In genomic region chr14:71070169-71070568, GRCh38 we compare ENCODE assay signal across 23 cellular contexts.
DNase-seq lines count a peak whose midpoint lies in the region; ATAC-seq, FAIRE-seq and TF ChIP-seq lines count a peak whose summit lies in the region.
"Had no signal": no experiment of that assay in that cellular context is flagged by ENCODE, and none has a peak within 500 bp of the region (broad histone marks: within the 10 kb centered on the region; RNA-seq: fewer than 3 reads in every experiment).

No MANE protein-coding gene starts in this region.

- intact Hi-C loops in PC-3 (cut with micrococcal nuclease) = no loop called here
- intact Hi-C loops in endothelial cell of umbilical vein (cut with micrococcal nuclease) = no loop called here

- no peak for TF ChIP-seq POLR2A in endothelial cell of umbilical vein (IDR thresholded peaks at IDR 0.05; ENCODE audit: low read depth, low read length)

- H3K27me3 ChIP-seq in PC-3 (ENCODE audit: low read length) = no peaks in the 10 kb centered on the region
- no peaks in the 10 kb centered on the region for H3K27me3 ChIP-seq in endothelial cell of umbilical vein (ENCODE audit: control insufficient read depth in 2 of 2, insufficient read depth in 2 of 2, low read length in 2 of 2)
- H3K27me3 ChIP-seq: ovary, right lobe of liver had no signal

- no peaks in the 10 kb centered on the region for H3K27me3 Mint-ChIP-seq in osteocyte (ENCODE audit: unreplicated experiment)
- H3K27me3 Mint-ChIP-seq: activated naive CD8-positive, alpha-beta T cell treated with anti-CD3 and anti-CD28 coated beads, Interleukin-2, amount 50 U/mL, for 24 hours; CD4-positive, alpha-beta memory T cell; dendritic cell treated with granulocyte-macrophage colony-stimulating factor and Interleukin-4, amounts not matched to agents 40 ng/mL and 50 ng/mL, for 4 days; naive thymus-derived CD8-positive, alpha-beta T cell; stimulated activated memory B cell treated with anti-CD40 and anti-IgM and Interleukin-4, amounts not matched to agents 10 μg/mL and 1 μg/mL and 100 μg/mL, for 72 hours; T-cell had no signal

- H4K20me1 ChIP-seq in PC-3 (ENCODE audit: low read length) = no peaks in the 10 kb centered on the region
- no peaks in the 10 kb centered on the region for H4K20me1 ChIP-seq in endothelial cell of umbilical vein (replicated peaks; ENCODE audit: control insufficient read depth, extremely low read depth, insufficient read depth, low read length)

- FAIRE-seq in endothelial cell of umbilical vein (lab: Jason Lieb, UNC) = no peak
- FAIRE-seq: TTC549 had no signal

- no peaks in the 10 kb centered on the region for H3K9me2 ChIP-seq in PC-3 (replicated peaks; ENCODE audit: low read length)

- dilution Hi-C loops in endothelial cell of umbilical vein (cut with MboI; ENCODE audit: extremely low pct_ligation_motif_present, low sequenced_read_pairs) = no loop called here

- CTCF ChIA-PET in PC-3 (lab: Charles Lee) = no interaction called here
- CTCF ChIA-PET in endothelial cell of umbilical vein (lab: Charles Lee) = interaction anchor here (0.7 to 1.1 kb wide), 2 partner anchors 20 kb away, joined by 3 read pairs; no protein-coding TSS in a partner anchor

- H3K9me3 ChIP-seq in PC-3 (ENCODE audit: low read length) (no peaks in the 10 kb centered on the region), endothelial cell of umbilical vein (replicated peaks; ENCODE audit: control insufficient read depth, insufficient read depth, low read length) (no peaks in the 10 kb centered on the region)
- H3K9me3 ChIP-seq: ovary, right lobe of liver had no signal

- peaks cover 10% of the 10 kb centered on the region for H3K4me1 Mint-ChIP-seq in osteocyte (ENCODE audit: unreplicated experiment)
- H3K4me1 Mint-ChIP-seq: stimulated activated memory B cell treated with anti-CD40 and anti-IgM and Interleukin-4, amounts not matched to agents 10 μg/mL and 1 μg/mL and 100 μg/mL, for 72 hours had no signal

- H2AFZ ChIP-seq in PC-3 (ENCODE audit: low read length) (no peak overlapping the region), endothelial cell of umbilical vein (ENCODE audit: low read depth, low read length) (no peak overlapping the region)

- H3K36me3 ChIP-seq in PC-3 (ENCODE audit: low read depth, low read length) = peaks cover 14% of the 10 kb centered on the region
- peaks cover 0 to 2% of the 10 kb centered on the region in 2 experiments for H3K36me3 ChIP-seq in endothelial cell of umbilical vein (ENCODE audit: control insufficient read depth in 2 of 2, extremely low read depth in 1 of 2, insufficient read depth in 2 of 2, low read length in 2 of 2)
- H3K36me3 ChIP-seq: ovary had no signal

- TF ChIP-seq CTCF in PC-3 (conservative IDR thresholded peaks at IDR 0.05; ENCODE audit: low read depth, low read length) = no peak
- TF ChIP-seq CTCF in endothelial cell of umbilical vein (IDR thresholded peaks at IDR 0.05; ENCODE audit: extremely low read depth in 1 of 2, insufficient read depth in 1 of 2, low read depth in 1 of 2, low read length in 2 of 2) = no peak
- TF ChIP-seq CTCF in osteocyte (IDR thresholded peaks at IDR 0.05) = no peak

- BruUV-seq in PC-3 (replicated peaks; lab: Mats Ljungman, UMichigan) (no TSS peak), endothelial cell of umbilical vein (replicated peaks; lab: Mats Ljungman, UMichigan) (no TSS peak)

- POLR2A ChIA-PET in PC-3 (lab: Charles Lee; ENCODE audit: unreplicated experiment) (no interaction called here), endothelial cell of umbilical vein (lab: Charles Lee) (interaction anchor here (0.6 kb wide), 1 partner anchor 79 kb away, joined by 3 read pairs; no protein-coding TSS in a partner anchor)

- H3K9me1 ChIP-seq in endothelial cell of umbilical vein (replicated peaks; ENCODE audit: control insufficient read depth, extremely low read depth, insufficient read depth, low read length) = no peaks in the 10 kb centered on the region

- peaks cover 63% of the 10 kb centered on the region for H3K36me3 Mint-ChIP-seq in osteocyte (ENCODE audit: unreplicated experiment)

- peak overlapping the region; percentile 39 for H3K27ac Mint-ChIP-seq in osteocyte (ENCODE audit: unreplicated experiment)
- H3K27ac Mint-ChIP-seq: activated naive CD8-positive, alpha-beta T cell treated with anti-CD3 and anti-CD28 coated beads, Interleukin-2, amount 50 U/mL, for 24 hours; dendritic cell treated with granulocyte-macrophage colony-stimulating factor and Interleukin-4, amounts not matched to agents 40 ng/mL and 50 ng/mL, for 4 days; stimulated activated memory B cell treated with anti-CD40 and anti-IgM and Interleukin-4, amounts not matched to agents 10 μg/mL and 1 μg/mL and 100 μg/mL, for 72 hours had no signal

- no peaks in the 10 kb centered on the region for H3F3A ChIP-seq in PC-3 (ENCODE audit: low read length, unreplicated experiment)

- H3K4me2 ChIP-seq in PC-3 (ENCODE audit: low read length) (no peak overlapping the region), endothelial cell of umbilical vein (ENCODE audit: insufficient read depth, low read length) (no peak overlapping the region)

- H3K9me3 Mint-ChIP-seq in osteocyte (ENCODE audit: unreplicated experiment) = peaks cover 18% of the 10 kb centered on the region

- no peak overlapping the region for H3K9ac ChIP-seq in PC-3 (ENCODE audit: low read length)
- H3K9ac ChIP-seq in endothelial cell of umbilical vein (replicated peaks; ENCODE audit: extremely low read depth, insufficient read depth, low read length) = no peak overlapping the region

- H3K27ac ChIP-seq in PC-3 (ENCODE audit: low read length) (no peak overlapping the region), endothelial cell of umbilical vein (ENCODE audit: insufficient read depth, low read depth, low read length) (no peak overlapping the region)
- H3K27ac ChIP-seq: ovary, right lobe of liver had no signal

- H3K4me3 Mint-ChIP-seq in osteocyte (ENCODE audit: unreplicated experiment) = no peak overlapping the region
- H3K4me3 Mint-ChIP-seq: activated naive CD8-positive, alpha-beta T cell treated with anti-CD3 and anti-CD28 coated beads, Interleukin-2, amount 50 U/mL, for 24 hours; CD4-positive, alpha-beta memory T cell; dendritic cell treated with granulocyte-macrophage colony-stimulating factor and Interleukin-4, amounts not matched to agents 40 ng/mL and 50 ng/mL, for 4 days; naive thymus-derived CD8-positive, alpha-beta T cell; stimulated activated memory B cell treated with anti-CD40 and anti-IgM and Interleukin-4, amounts not matched to agents 10 μg/mL and 1 μg/mL and 100 μg/mL, for 72 hours; T-cell had no signal

- H3K4me3 ChIP-seq in PC-3 (ENCODE audit: low read length) (no peak overlapping the region), endothelial cell of umbilical vein (replicated peaks in 1 of 3; ENCODE audit: insufficient read depth in 1 of 3, low read depth in 1 of 3, low read length in 3 of 3) (no peak overlapping the region)
- H3K4me3 ChIP-seq: ovary, right lobe of liver had no signal

- peak; percentile 73 for ATAC-seq in PC-3
- ATAC-seq in GM18858 (IDR thresholded peaks at IDR 0.05; ENCODE audit: unreplicated experiment) = no peak
- ATAC-seq: activated naive CD8-positive, alpha-beta T cell treated with anti-CD3 and anti-CD28 coated beads, Interleukin-2, amount 50 U/mL, for 24 hours; HCT116; naive thymus-derived CD8-positive, alpha-beta T cell; right lobe of liver; stimulated activated memory B cell treated with anti-CD40 and anti-IgM and Interleukin-4, amounts not matched to agents 10 μg/mL and 1 μg/mL and 100 μg/mL, for 72 hours; T-cell had no signal

- peak; percentile 83 for DNase-seq in ELR (ENCODE audit: low read depth)
- peak; percentile 67 for DNase-seq in PC-3
- DNase-seq in endothelial cell of umbilical vein (ENCODE audit: low read depth, low spot score) = peak; percentile 5
- no peak for DNase-seq in osteocyte (ENCODE audit: extremely low spot score, unreplicated experiment)
- no peak for DNase-seq in activated CD8-positive, alpha-beta memory T cell treated with anti-CD3 and anti-CD28 coated beads, Interleukin-2, amount 50 U/mL, for 4 hours
- DNase-seq in NCI-H1092 treated with DMSO at 0.1 percent for 48 hours (lab: John Stamatoyannopoulos, UW) = no peak
- DNase-seq: activated naive CD8-positive, alpha-beta T cell treated with anti-CD3 and anti-CD28 coated beads, Interleukin-2, amount 50 U/mL, for 24 hours; CD4-positive, alpha-beta memory T cell; DMS79; left cardiac atrium; naive thymus-derived CD8-positive, alpha-beta T cell; NCI-H1436; NCI-H2171; NCI-H69; ovary; right lobe of liver; SHP77; T-cell had no signal

- peaks cover 10% of the 10 kb centered on the region for H3K4me1 ChIP-seq in PC-3 (ENCODE audit: insufficient read depth, low read length)
- no peaks in the 10 kb centered on the region for H3K4me1 ChIP-seq in endothelial cell of umbilical vein (ENCODE audit: control insufficient read depth, extremely low read depth, insufficient read depth, low read length)
- H3K4me1 ChIP-seq: right lobe of liver had no signal

- H3K79me2 ChIP-seq in PC-3 (ENCODE audit: low read length) (no peaks in the 10 kb centered on the region), endothelial cell of umbilical vein (ENCODE audit: control insufficient read depth, insufficient read depth, low read length) (no peaks in the 10 kb centered on the region)

TF ChIP-seq in endothelial cell of umbilical vein, 7 proteins besides CTCF, POLR2A, EP300 and RAD21:
- TF ChIP-seq FOS (IDR thresholded peaks at IDR 0.05; ENCODE audit: borderline replicate concordance, insufficient read depth, low read length) (peak; percentile 26), POLR2AphosphoS5 (IDR thresholded peaks at IDR 0.05; ENCODE audit: insufficient read depth, low read depth, low read length) (no peak), MYC (IDR thresholded peaks at IDR 0.05; ENCODE audit: low read depth, low read length) (no peak)
- TF ChIP-seq, protein P1, sequence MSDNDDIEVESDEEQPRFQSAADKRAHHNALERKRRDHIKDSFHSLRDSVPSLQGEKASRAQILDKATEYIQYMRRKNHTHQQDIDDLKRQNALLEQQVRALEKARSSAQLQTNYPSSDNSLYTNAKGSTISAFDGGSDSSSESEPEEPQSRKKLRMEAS (IDR thresholded peaks at IDR 0.05; ENCODE audit: insufficient read depth, insufficient read length) = no peak
TF ChIP-seq in endothelial cell of umbilical vein: peak in this region for 1.

Comparison
In these comparisons a context has a peak if more than half of its experiments do, and no peak if none do; other contexts are left out.
1. DNase-seq: peak in ELR (single experiment), PC-3 (single experiment) and endothelial cell of umbilical vein (single experiment); none in osteocyte (single experiment), activated CD8-positive, alpha-beta memory T cell treated with anti-CD3 and anti-CD28 coated beads, Interleukin-2, amount 50 U/mL, for 4 hours (single experiment) and NCI-H1092 treated with DMSO at 0.1 percent for 48 hours (single experiment).